18 cellular contexts compared by ENCODE assay signal in genomic region chr12:58420496-58420895, GRCh38.
A peak's percentile ranks its signal among the peaks of the same experiment; 100 is the strongest.
DNase-seq lines count a peak whose midpoint lies in the region; FAIRE-seq lines count a peak whose summit lies in the region.
"Had no signal": no experiment of that assay in that cellular context is flagged by ENCODE, and none has a peak within 500 bp of the region (broad histone marks: within the 10 kb centered on the region; RNA-seq: fewer than 3 reads in every experiment).

No MANE protein-coding gene starts in this region.

- no peak overlapping the region for H3K14ac ChIP-seq in mesenchymal stem cell (ENCODE audit: low read length in 2 of 2)

- H3K23ac ChIP-seq in mesenchymal stem cell (ENCODE audit: low read length in 2 of 2) = no peak overlapping the region

- peak overlapping the region; percentile 88 for H3K9ac ChIP-seq in mesenchymal stem cell (ENCODE audit: low read length)
- H3K9ac ChIP-seq: BLaER1 treated with 17β-estradiol and CSF1 and Interleukin-3, amounts not matched to agents 10 nM and 100 nM had no signal

- H3K27me3 ChIP-seq in mesenchymal stem cell (ENCODE audit: control insufficient read depth in 1 of 2, insufficient read depth in 1 of 2, low read length in 2 of 2) = no peaks in the 10 kb centered on the region
- H3K27me3 ChIP-seq: BLaER1 treated with 17β-estradiol and CSF1 and Interleukin-3, amounts not matched to agents 10 nM and 100 nM; Peyer's patch had no signal

- no peak overlapping the region for H2BK120ac ChIP-seq in mesenchymal stem cell (ENCODE audit: low read depth, low read length)

- no peak overlapping the region for H3K4ac ChIP-seq in mesenchymal stem cell (ENCODE audit: low read depth in 1 of 2, low read length in 2 of 2)

- no peak overlapping the region for H2BK5ac ChIP-seq in mesenchymal stem cell (ENCODE audit: low read depth, low read length, poor library complexity, severe bottlenecking)

- no peak overlapping the region for H3K18ac ChIP-seq in mesenchymal stem cell (ENCODE audit: low read depth in 1 of 2, low read length in 2 of 2)

- H3K36me3 ChIP-seq in mesenchymal stem cell (ENCODE audit: control insufficient read depth in 1 of 2, insufficient read depth in 2 of 2, low read depth in 1 of 2, low read length in 2 of 2) = no peaks in the 10 kb centered on the region
- H3K36me3 ChIP-seq: BLaER1 treated with 17β-estradiol and CSF1 and Interleukin-3, amounts not matched to agents 10 nM and 100 nM; Peyer's patch; thoracic aorta had no signal

- no peak overlapping the region for H4K8ac ChIP-seq in mesenchymal stem cell (ENCODE audit: low read length)

- no peak overlapping the region for H2BK15ac ChIP-seq in mesenchymal stem cell (ENCODE audit: low read depth, poor library complexity, severe bottlenecking)

- no peak overlapping the region for H2AK5ac ChIP-seq in mesenchymal stem cell (ENCODE audit: low read length, severe bottlenecking)

- peak overlapping the region in 1 of 2 experiments; percentile 34 for H3K4me3 ChIP-seq in mesenchymal stem cell (ENCODE audit: insufficient read depth in 1 of 2, low read depth in 1 of 2, low read length in 2 of 2)
- H3K4me3 ChIP-seq: BLaER1 treated with 17β-estradiol and CSF1 and Interleukin-3, amounts not matched to agents 10 nM and 100 nM; Peyer's patch; thoracic aorta had no signal

- H2AFZ ChIP-seq in mesenchymal stem cell (ENCODE audit: low read depth, low read length) = no peak overlapping the region

- no peak overlapping the region for H2BK12ac ChIP-seq in mesenchymal stem cell (ENCODE audit: low read length in 2 of 2)

- no peak for FAIRE-seq in urothelium cell line (lab: Jason Lieb, UNC)
- FAIRE-seq: colon, GM12891, kidney had no signal

- H3K4me2 ChIP-seq in mesenchymal stem cell (ENCODE audit: low read length, poor library complexity, severe bottlenecking) = no peak overlapping the region
- H3K4me2 ChIP-seq: BLaER1 treated with 17β-estradiol and CSF1 and Interleukin-3, amounts not matched to agents 10 nM and 100 nM had no signal

- no peak overlapping the region for H3K27ac ChIP-seq in mesenchymal stem cell (ENCODE audit: low read length, poor library complexity, severe bottlenecking)
- H3K27ac ChIP-seq: BLaER1 treated with 17β-estradiol and CSF1 and Interleukin-3, amounts not matched to agents 10 nM and 100 nM; Peyer's patch; thoracic aorta had no signal

- peak; percentile 18 for DNase-seq in CMK (ENCODE audit: low read depth)
- peak; percentile 34 for DNase-seq in OCI-M1 (lab: John Stamatoyannopoulos, UW)
- peak; percentile 10 for DNase-seq in cerebellar cortex (ENCODE audit: low spot score)
- no peak for DNase-seq in mesenchymal stem cell
- DNase-seq in SKM-1 (lab: John Stamatoyannopoulos, UW; ENCODE audit: unreplicated experiment) = no peak
- no peak for DNase-seq in HPDE6-E6E7 (ENCODE audit: extremely low spot score)
- DNase-seq in activated T-cell treated with anti-CD3 and anti-CD28 coated beads for 4 hours = no peak
- DNase-seq in urothelium cell line (ENCODE audit: low spot score) = no peak
- DNase-seq: activated CD4-positive, alpha-beta T cell treated with anti-CD3 and anti-CD28 coated beads for 4 hours; DND-41; kidney; NCI-H345; Peyer's patch; stimulated activated CD4-positive, alpha-beta T cell treated with anti-CD3 and anti-CD28 coated beads, Interleukin-15, amount 100 ng/mL, for 24 hours had no signal

- peaks cover 5% of the 10 kb centered on the region for H3K4me1 ChIP-seq in mesenchymal stem cell (ENCODE audit: control insufficient read depth, insufficient read depth, low read depth, low read length)

- 100% methylated on average over 4 of the region's 4 CpGs for WGBS in mesenchymal stem cell

- H3K9me3 ChIP-seq in mesenchymal stem cell (ENCODE audit: control insufficient read depth, low read length) = no peaks in the 10 kb centered on the region
- H3K9me3 ChIP-seq: BLaER1 treated with 17β-estradiol and CSF1 and Interleukin-3, amounts not matched to agents 10 nM and 100 nM; Peyer's patch; thoracic aorta had no signal

- no peak overlapping the region for H4K91ac ChIP-seq in mesenchymal stem cell (ENCODE audit: low read length)

- H3K79me1 ChIP-seq in mesenchymal stem cell (replicated peaks; ENCODE audit: low read length, poor library complexity, severe bottlenecking) = no peaks in the 10 kb centered on the region

Comparison
In these comparisons a context has a peak if more than half of its experiments do, and no peak if none do; other contexts are left out.
1. DNase-seq: peak in CMK (single experiment), OCI-M1 (single experiment) and cerebellar cortex (single experiment); none in mesenchymal stem cell (single experiment), SKM-1 (single experiment), HPDE6-E6E7 (single experiment), activated T-cell treated with anti-CD3 and anti-CD28 coated beads for 4 hours (single experiment) and urothelium cell line (single experiment).